ENCODE assay signal across 23 cellular contexts in the genomic region with DNA sequence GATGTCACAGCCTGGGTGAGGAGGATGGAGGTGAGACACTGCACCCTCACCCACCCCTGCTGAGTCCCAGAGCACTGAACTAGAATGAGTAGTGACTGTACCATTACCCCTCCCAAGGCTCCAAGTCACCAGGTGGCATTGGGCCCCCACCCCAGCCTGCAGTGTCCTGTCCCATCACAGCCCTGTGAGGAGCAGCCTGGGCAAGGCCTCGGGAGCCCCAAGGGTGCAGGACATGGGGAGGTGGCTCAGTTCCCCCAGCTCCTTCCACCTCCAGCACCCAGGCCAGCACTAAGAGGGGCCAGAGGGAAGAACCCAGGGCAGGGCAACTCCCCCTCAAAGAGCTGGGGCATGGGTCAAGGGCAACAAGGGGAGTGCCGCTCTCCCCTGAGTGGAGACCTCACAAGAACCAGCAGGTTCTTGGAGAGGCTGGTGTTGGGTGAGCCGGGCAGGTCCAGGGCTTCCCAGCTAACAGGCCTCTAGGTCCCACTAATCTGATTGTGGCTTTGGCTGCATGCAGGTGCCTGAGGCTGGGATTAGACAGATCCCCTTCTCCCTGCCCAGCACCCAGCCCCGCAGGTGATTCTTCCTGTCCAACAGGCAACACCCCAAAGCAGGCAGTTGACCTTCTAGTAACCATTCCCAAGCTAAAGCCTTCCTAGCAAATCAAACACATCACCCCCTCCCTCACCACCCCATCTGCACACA. TPM values are rescaled to one million over a fixed set of nuclear protein-coding genes. Genes with fewer than 3 reads are reported as not detected.
DNase-seq lines count a peak whose midpoint lies in the region; ATAC-seq, FAIRE-seq and TF ChIP-seq lines count a peak whose summit lies in the region.
"Had no signal": no experiment of that assay in that cellular context is flagged by ENCODE, and none has a peak within 500 bp of the region (broad histone marks: within the 10 kb centered on the region; RNA-seq: fewer than 3 reads in every experiment).

No MANE protein-coding gene starts in this region.

- H3K27ac Mint-ChIP-seq in osteocyte (ENCODE audit: unreplicated experiment): no peak overlapping the region
- H3K27ac Mint-ChIP-seq: CD4-positive, CD25-positive, alpha-beta regulatory T cell; CD8-positive, alpha-beta memory T cell; GM23338; HFFc6; IgD-negative memory B cell had no signal

- no peak overlapping the region for H3K27ac ChIP-seq in PC-9
- H3K27ac ChIP-seq in esophagus muscularis mucosa (replicated peaks in 1 of 4): no peak overlapping the region

- H2AFZ ChIP-seq in PC-9: no peak overlapping the region
- H2AFZ ChIP-seq: GM23338 had no signal

- H3K4me1 ChIP-seq in PC-9 (replicated peaks; ENCODE audit: insufficient read depth): peaks cover 43% of the 10 kb centered on the region
- H3K4me1 ChIP-seq in esophagus muscularis mucosa: no peaks in the 10 kb centered on the region
- H3K4me1 ChIP-seq: BE2C had no signal

- no peaks in the 10 kb centered on the region for H3K4me1 Mint-ChIP-seq in osteocyte (ENCODE audit: unreplicated experiment)
- H3K4me1 Mint-ChIP-seq: CD4-positive, CD25-positive, alpha-beta regulatory T cell; CD8-positive, alpha-beta memory T cell; GM23338; IgD-negative memory B cell had no signal

- FAIRE-seq in D721Med (lab: Jason Lieb, UNC): no peak
- FAIRE-seq: A204.1, GM12892, GM18507, H54, HepG2 had no signal

- no peak overlapping the region for H3K4me3 ChIP-seq in PC-9
- no peak overlapping the region for H3K4me3 ChIP-seq in esophagus muscularis mucosa
- H3K4me3 ChIP-seq: GM23338 had no signal

- CTCF ChIA-PET in PC-9 (lab: Charles Lee): no interaction called here

- POLR2A ChIA-PET in PC-9 (lab: Charles Lee; ENCODE audit: unreplicated experiment): no interaction called here

- no peaks in the 10 kb centered on the region for H3K36me3 Mint-ChIP-seq in osteocyte (ENCODE audit: unreplicated experiment)
- H3K36me3 Mint-ChIP-seq: CD4-positive, CD25-positive, alpha-beta regulatory T cell; CD8-positive, alpha-beta memory T cell had no signal

- TF ChIP-seq CTCF in PC-9 (conservative IDR thresholded peaks at IDR 0.05) (no peak), esophagus muscularis mucosa (IDR thresholded peaks at IDR 0.05) (no peak), osteocyte (IDR thresholded peaks at IDR 0.05) (no peak), D721Med (IDR thresholded peaks at IDR 0.05; ENCODE audit: insufficient read depth, missing control alignments) (no peak)

- no TSS peak for BruUV-seq in PC-9 (replicated peaks; lab: Mats Ljungman, UMichigan)

- no peaks in the 10 kb centered on the region for H3K79me2 ChIP-seq in PC-9 (ENCODE audit: low read depth)

- H3K9me3 ChIP-seq in PC-9 (ENCODE audit: insufficient read depth, low read depth) (no peaks in the 10 kb centered on the region), esophagus muscularis mucosa (no peaks in the 10 kb centered on the region)
- H3K9me3 ChIP-seq: BE2C had no signal

- no peaks in the 10 kb centered on the region for H3K9me2 ChIP-seq in PC-9 (ENCODE audit: insufficient read depth)

- no peak overlapping the region for H3K4me3 Mint-ChIP-seq in osteocyte (ENCODE audit: unreplicated experiment)
- H3K4me3 Mint-ChIP-seq: CD4-positive, CD25-positive, alpha-beta regulatory T cell; CD8-positive, alpha-beta memory T cell; GM23338; HFFc6; IgD-negative memory B cell had no signal

- ATAC-seq in Right ventricle myocardium inferior (no peak), HG02870 (IDR thresholded peaks at IDR 0.05; ENCODE audit: unreplicated experiment) (no peak), HG03521 (IDR thresholded peaks at IDR 0.05; ENCODE audit: unreplicated experiment) (no peak)
- ATAC-seq: GM23338, HCT116 had no signal

- WGBS in esophagus muscularis mucosa: 86% methylated on average over 4 of the region's 4 CpGs

- no peak for TF ChIP-seq EP300 in esophagus muscularis mucosa (IDR thresholded peaks at IDR 0.05)

- H3K4me2 ChIP-seq in PC-9: peak overlapping the region; percentile 30; the same call in 1 of the 2 replicates
- H3K4me2 ChIP-seq: GM23338 had no signal

- intact Hi-C loops in cardiac septum (cut with DNase I) (no loop called here), Right ventricle myocardium inferior (cut with DNase I) (no loop called here), PC-9 (cut with micrococcal nuclease; ENCODE audit: unreplicated experiment) (no loop called here), esophagus muscularis mucosa (cut with DNase I) (no loop called here)

- no peaks in the 10 kb centered on the region for H4K20me1 ChIP-seq in PC-9 (ENCODE audit: insufficient read depth)

- peaks cover 13% of the 10 kb centered on the region for H3K27me3 Mint-ChIP-seq in osteocyte (ENCODE audit: unreplicated experiment)
- H3K27me3 Mint-ChIP-seq: CD4-positive, CD25-positive, alpha-beta regulatory T cell; IgD-negative memory B cell had no signal

- peaks cover 13% of the 10 kb centered on the region; the same call in 1 of the 2 replicates for H3F3A ChIP-seq in PC-9 (ENCODE audit: insufficient read depth, low read depth)

- no peak for TF ChIP-seq POLR2A in esophagus muscularis mucosa (IDR thresholded peaks at IDR 0.05; ENCODE audit: low read depth)

- H3K27me3 ChIP-seq in PC-9 (ENCODE audit: insufficient read depth, low read depth) (no peaks in the 10 kb centered on the region), esophagus muscularis mucosa (peaks cover 0 to 16% (median 0%) of the 10 kb centered on the region in 4 donors)
- H3K27me3 ChIP-seq: BE2C had no signal

- DNase-seq in cardiac septum (ENCODE audit: low spot score) (peak; percentile 69), Right ventricle myocardium inferior (ENCODE audit: missing footprints) (no peak), PC-9 (no peak), esophagus muscularis mucosa (ENCODE audit: extremely low spot score) (peak; percentile 77), osteocyte (ENCODE audit: extremely low spot score, unreplicated experiment) (peak; percentile 76), D721Med (ENCODE audit: insufficient read length, low spot score) (no peak)
- DNase-seq: ACHN; BE2C; C1 segment of cervical spinal cord; CD4-positive, CD25-positive, alpha-beta regulatory T cell; CD8-positive, alpha-beta memory T cell; GDM1; HFFc6 had no signal

- H3K36me3 ChIP-seq in PC-9 (ENCODE audit: low read depth) (no peaks in the 10 kb centered on the region), esophagus muscularis mucosa (no peaks in the 10 kb centered on the region)
- H3K36me3 ChIP-seq: BE2C had no signal

- H3K9me3 Mint-ChIP-seq in osteocyte (ENCODE audit: unreplicated experiment): no peaks in the 10 kb centered on the region
- H3K9me3 Mint-ChIP-seq: CD4-positive, CD25-positive, alpha-beta regulatory T cell; CD8-positive, alpha-beta memory T cell; GM23338; HFFc6 had no signal

RNA-seq across cellular contexts. Expression of a gene that starts 2.6 kb away (rescaled TPM):
- total RNA-seq in cardiac septum: not detected
- not detected for total RNA-seq in Right ventricle myocardium inferior
- total RNA-seq in PC-9 (2021): 0.78 TPM in 1 of 2 replicates, not detected in the other
- not detected for total RNA-seq in esophagus muscularis mucosa
- not detected in 2 replicates for total RNA-seq in osteocyte
- total RNA-seq: CD4-positive, CD25-positive, alpha-beta regulatory T cell; CD8-positive, alpha-beta memory T cell; GM23338; HepG2; HFFc6 had no signal

RNA-seq across cellular contexts. Expression of a gene that starts 48.4 kb away (rescaled TPM):
- 486 TPM for total RNA-seq in cardiac septum
- total RNA-seq in Right ventricle myocardium inferior: 1,033 TPM
- total RNA-seq in PC-9 (2021): 262 and 355 TPM in 2 replicates
- 1,000 to 10,000 TPM; 1,253 to 2,184 (median 1,709) TPM for total RNA-seq in esophagus muscularis mucosa
- total RNA-seq in osteocyte: 705 and 710 TPM in 2 replicates

Comparison
In these comparisons a context has a peak if more than half of its experiments do, and no peak if none do; other contexts are left out.
1. DNase-seq: peak in cardiac septum (single experiment), esophagus muscularis mucosa (single experiment) and osteocyte (single experiment); none in Right ventricle myocardium inferior (single experiment), PC-9 (0 of 2) and D721Med (single experiment).